Comparison of ENCODE assay signal across 29 cellular contexts in genomic region chr10:129114588-129114987, GRCh38.
"Had no signal": no experiment of that assay in that cellular context is flagged by ENCODE, and none has a peak within 500 bp of the region (broad histone marks: within the 10 kb centered on the region; RNA-seq: fewer than 3 reads in every experiment).

No MANE protein-coding gene starts in this region.

- H3K9me3 ChIP-seq: body of pancreas, gastroesophageal sphincter, heart right ventricle had no signal

- H3K36me3 ChIP-seq: esophagus squamous epithelium, gastroesophageal sphincter, heart right ventricle, WERI-Rb-1 had no signal

- H3K27me3 ChIP-seq: body of pancreas, esophagus squamous epithelium, gastroesophageal sphincter, heart right ventricle, hepatocyte had no signal

- H3K79me2 ChIP-seq: hepatocyte had no signal

- H3K4me1 ChIP-seq: body of pancreas, esophagus squamous epithelium, gastroesophageal sphincter, heart right ventricle had no signal

- H3K27ac ChIP-seq: body of pancreas, esophagus squamous epithelium, gastroesophageal sphincter, heart right ventricle, hepatocyte, WERI-Rb-1 had no signal

- DNase-seq: activated B cell treated with CpG ODN at 0.5 μM for 24 hours; activated CD4-positive, alpha-beta T cell treated with anti-CD3 and anti-CD28 coated beads for 48 hours; activated CD4-positive, alpha-beta T cell treated with anti-CD3 and anti-CD28 coated beads, Interleukin-2, amount 50 U/mL, for 1 hour; activated CD4-positive, alpha-beta T cell treated with anti-CD3 and anti-CD28 coated beads, Interleukin-2, amount 50 U/mL, for 48 hours; activated CD8-positive, alpha-beta memory T cell treated with anti-CD3 and anti-CD28 coated beads for 24 hours; activated CD8-positive, alpha-beta T cell treated with anti-CD3 and anti-CD28 coated beads for 36 hours; activated effector memory CD4-positive, alpha-beta T cell treated with Interleukin-2 at 50 U/mL for 16 hours; activated gamma-delta T cell treated with Interleukin-2 at 50 U/mL for 16 hours; activated naive CD4-positive, alpha-beta T cell treated with anti-CD3 and anti-CD28 coated beads, Interleukin-2, amount 50 U/mL, for 16 hours; activated naive CD4-positive, alpha-beta T cell treated with Interleukin-2 at 50 U/mL for 16 hours; activated T-cell treated with anti-CD3 and anti-CD28 coated beads, Interleukin-2, amount 50 U/mL, for 4 hours; amniotic stem cell; anterior cingulate cortex; body of pancreas; caudate nucleus; cortex of kidney; dermis blood vessel endothelial cell; effector CD4-positive, alpha-beta T cell; effector memory CD8-positive, alpha-beta T cell; esophagus squamous epithelium; foreskin melanocyte; heart right ventricle; T1000; WERI-Rb-1 had no signal

- H3K4me2 ChIP-seq: hepatocyte had no signal

- ATAC-seq: activated CD4-positive, CD25-positive, alpha-beta regulatory T cell treated with anti-CD3 and anti-CD28 coated beads, Interleukin-2, amount 50 U/mL, for 24 hours; activated CD8-positive, alpha-beta T cell treated with anti-CD3 and anti-CD28 coated beads for 36 hours; activated T-cell treated with anti-CD3 and anti-CD28 coated beads, Interleukin-2, amount 50 U/mL, for 4 hours; activated T-helper 17 cell treated with anti-CD3 and anti-CD28 coated beads, Interleukin-2, amount 50 U/mL, for 72 hours; body of pancreas; effector memory CD8-positive, alpha-beta T cell; gastroesophageal sphincter; heart right ventricle had no signal

- H2AFZ ChIP-seq: hepatocyte had no signal

- FAIRE-seq: colon had no signal

- H3K4me3 ChIP-seq: body of pancreas, esophagus squamous epithelium, gastroesophageal sphincter, heart right ventricle, hepatocyte had no signal
